Comparison of ENCODE assay signal across 21 cellular contexts in genomic region chr12:112270673-112271072, GRCh38.
DNase-seq lines count a peak whose midpoint lies in the region; ATAC-seq and TF ChIP-seq lines count a peak whose summit lies in the region.
"Had no signal": no experiment of that assay in that cellular context is flagged by ENCODE, and none has a peak within 500 bp of the region (broad histone marks: within the 10 kb centered on the region; RNA-seq: fewer than 3 reads in every experiment).

No MANE protein-coding gene starts in this region.

- H3K9me3 Mint-ChIP-seq in stimulated activated effector memory CD8-positive, alpha-beta T cell treated with anti-CD3 and anti-CD28 coated beads, Interleukin-12 subunit alpha, Interleukin-12 subunit beta, amount 100 ng/mL, for 72 hours, result no peaks in the 10 kb centered on the region
- H3K9me3 Mint-ChIP-seq in osteocyte (ENCODE audit: unreplicated experiment), result no peaks in the 10 kb centered on the region
- H3K9me3 Mint-ChIP-seq: CD4-positive, alpha-beta T cell had no signal

- H3K36me3 ChIP-seq in brain microvascular endothelial cell (replicated peaks) (peaks cover 18% of the 10 kb centered on the region), SJCRH30 (0 out of 2 replicates have a peak, but pooled peaks cover 3% of the 10 kb centered on the region)

- H3K9me3 ChIP-seq in SJCRH30 (replicated peaks), result no peaks in the 10 kb centered on the region
- H3K9me3 ChIP-seq: BLaER1, Caco-2, SK-N-SH had no signal

- no peak for ATAC-seq in stimulated activated effector memory CD8-positive, alpha-beta T cell treated with anti-CD3 and anti-CD28 coated beads, Interleukin-12 subunit alpha, Interleukin-12 subunit beta, amount 100 ng/mL, for 72 hours
- ATAC-seq in GM18511 (IDR thresholded peaks at IDR 0.05; ENCODE audit: unreplicated experiment), result no peak

- H3K27ac Mint-ChIP-seq in stimulated activated effector memory CD8-positive, alpha-beta T cell treated with anti-CD3 and anti-CD28 coated beads, Interleukin-12 subunit alpha, Interleukin-12 subunit beta, amount 100 ng/mL, for 72 hours, result no peak overlapping the region
- no peak overlapping the region for H3K27ac Mint-ChIP-seq in osteocyte (ENCODE audit: unreplicated experiment)
- H3K27ac Mint-ChIP-seq: CD4-positive, alpha-beta T cell had no signal

- TF ChIP-seq CTCF in brain microvascular endothelial cell (IDR thresholded peaks at IDR 0.05; ENCODE audit: low read depth, low read length, missing control alignments) (no peak), fibroblast of villous mesenchyme (IDR thresholded peaks at IDR 0.05; ENCODE audit: insufficient read depth, low read depth, low read length) (no peak), osteocyte (IDR thresholded peaks at IDR 0.05) (no peak)

- peaks cover 59% of the 10 kb centered on the region for H3K36me3 Mint-ChIP-seq in stimulated activated effector memory CD8-positive, alpha-beta T cell treated with anti-CD3 and anti-CD28 coated beads, Interleukin-12 subunit alpha, Interleukin-12 subunit beta, amount 100 ng/mL, for 72 hours
- peaks cover 36% of the 10 kb centered on the region for H3K36me3 Mint-ChIP-seq in osteocyte (ENCODE audit: unreplicated experiment)

- no peak overlapping the region for H3K4me3 Mint-ChIP-seq in stimulated activated effector memory CD8-positive, alpha-beta T cell treated with anti-CD3 and anti-CD28 coated beads, Interleukin-12 subunit alpha, Interleukin-12 subunit beta, amount 100 ng/mL, for 72 hours
- H3K4me3 Mint-ChIP-seq in osteocyte (ENCODE audit: unreplicated experiment), result no peak overlapping the region
- H3K4me3 Mint-ChIP-seq: CD4-positive, alpha-beta T cell had no signal

- no peaks in the 10 kb centered on the region for H3K4me1 ChIP-seq in SJCRH30
- H3K4me1 ChIP-seq: BLaER1, Caco-2 had no signal

- H3K27me3 ChIP-seq in brain microvascular endothelial cell (replicated peaks) (no peaks in the 10 kb centered on the region), SJCRH30 (no peaks in the 10 kb centered on the region)
- H3K27me3 ChIP-seq: BLaER1 had no signal

- H3K27me3 Mint-ChIP-seq in osteocyte (ENCODE audit: unreplicated experiment), result no peaks in the 10 kb centered on the region
- H3K27me3 Mint-ChIP-seq: CD4-positive, alpha-beta T cell had no signal

- H3K4me3 ChIP-seq in brain microvascular endothelial cell (ENCODE audit: low read depth, low read length) (no peak overlapping the region), fibroblast of villous mesenchyme (ENCODE audit: low read depth, low read length) (no peak overlapping the region), SJCRH30 (no peak overlapping the region)
- H3K4me3 ChIP-seq: BLaER1 had no signal

- in situ Hi-C loops in brain microvascular endothelial cell (cut with HindIII; ENCODE audit: low pct_ligation_motif_present, low sequenced_read_pairs), result no loop called here

- H3K27ac ChIP-seq in brain microvascular endothelial cell, result no peak overlapping the region
- no peak overlapping the region for H3K27ac ChIP-seq in SJCRH30
- H3K27ac ChIP-seq: 22Rv1, BLaER1, KMS-11 had no signal

- no peaks in the 10 kb centered on the region for H3K4me1 Mint-ChIP-seq in stimulated activated effector memory CD8-positive, alpha-beta T cell treated with anti-CD3 and anti-CD28 coated beads, Interleukin-12 subunit alpha, Interleukin-12 subunit beta, amount 100 ng/mL, for 72 hours
- no peaks in the 10 kb centered on the region for H3K4me1 Mint-ChIP-seq in osteocyte (ENCODE audit: unreplicated experiment)

- DNase-seq in DMS 273 (lab: John Stamatoyannopoulos, UW; ENCODE audit: unreplicated experiment), result peak; percentile 4
- no peak for DNase-seq in DMS 273 treated with DMSO at 0.1 percent for 48 hours (lab: John Stamatoyannopoulos, UW)
- peak; percentile 1 for DNase-seq in brain microvascular endothelial cell
- peak; percentile 28 for DNase-seq in fibroblast of villous mesenchyme (ENCODE audit: low read depth)
- DNase-seq in SJCRH30, result no peak
- DNase-seq in stimulated activated effector memory CD8-positive, alpha-beta T cell treated with anti-CD3 and anti-CD28 coated beads, Interleukin-12 subunit alpha, Interleukin-12 subunit beta, amount 100 ng/mL, for 72 hours (ENCODE audit: low spot score in 2 of 2), result no peak
- no peak for DNase-seq in osteocyte (ENCODE audit: extremely low spot score, unreplicated experiment)
- DNase-seq: ACHN; Caco-2; CD4-positive, alpha-beta T cell; DMS153; NCI-H1694; NCI-H2081; NCI-H446; NCI-H526; SHP77; SK-N-SH had no signal

Comparison
In these comparisons a context has a peak if more than half of its experiments do, and no peak if none do; other contexts are left out.
1. DNase-seq: peak in DMS 273 (single experiment), brain microvascular endothelial cell (single experiment) and fibroblast of villous mesenchyme (single experiment); none in DMS 273 treated with DMSO at 0.1 percent for 48 hours (single experiment), SJCRH30 (0 of 2), stimulated activated effector memory CD8-positive, alpha-beta T cell treated with anti-CD3 and anti-CD28 coated beads, Interleukin-12 subunit alpha, Interleukin-12 subunit beta, amount 100 ng/mL, for 72 hours (0 of 2) and osteocyte (single experiment).